In genomic region chr17:48998557-48999440, GRCh38 we compare ENCODE assay signal across 9 cellular contexts. TPM values are rescaled to one million over a fixed set of nuclear protein-coding genes. Genes with fewer than 3 reads are reported as not detected.
DNase-seq lines count a peak whose midpoint lies in the region; ATAC-seq and TF ChIP-seq lines count a peak whose summit lies in the region.
"Had no signal": no experiment of that assay in that cellular context is flagged by ENCODE, and none has a peak within 500 bp of the region (broad histone marks: within the 10 kb centered on the region; RNA-seq: fewer than 3 reads in every experiment).

No MANE protein-coding gene starts in this region.

- H3K27me3 Mint-ChIP-seq in Calu3 (ENCODE audit: unreplicated experiment) = peaks cover 100% of the 10 kb centered on the region
- H3K27me3 Mint-ChIP-seq in chondrocyte (ENCODE audit: low read depth) = peaks cover 10% of the 10 kb centered on the region
- peaks cover 53 to 88% of the 10 kb centered on the region in 2 donors for H3K27me3 Mint-ChIP-seq in natural killer cell treated with Interleukin-12 subunit alpha and Interleukin-12 subunit beta and Interleukin-15 and Interleukin-18, amount 100 ng/mL, for 72 hours

- CTCF ChIA-PET in Calu3 (lab: Charles Lee) = interaction anchor here (0.8 to 1.8 kb wide), 4 partner anchors 13 to 44 kb away, joined by 3 to 5 read pairs (median 4); no protein-coding TSS in a partner anchor

- ATAC-seq in natural killer cell treated with Interleukin-12 subunit alpha and Interleukin-12 subunit beta and Interleukin-15 and Interleukin-18, amount 100 ng/mL, for 72 hours = no peak
- ATAC-seq in GM21515 (IDR thresholded peaks at IDR 0.05; ENCODE audit: unreplicated experiment) (no peak), GM21723 (IDR thresholded peaks at IDR 0.05; ENCODE audit: unreplicated experiment) (no peak)

- no TSS peak for BruUV-seq in Calu3 (replicated peaks; lab: Mats Ljungman, UMichigan)

- H3K4me3 ChIP-seq in Jurkat, Clone E6-1 (ENCODE audit: low read length) = peak overlapping the region; percentile 76

- H3K9me3 Mint-ChIP-seq in Calu3 (ENCODE audit: low read depth, unreplicated experiment) (no peaks in the 10 kb centered on the region), chondrocyte (ENCODE audit: low read depth) (no peaks in the 10 kb centered on the region)
- H3K9me3 Mint-ChIP-seq in natural killer cell treated with Interleukin-12 subunit alpha and Interleukin-12 subunit beta and Interleukin-15 and Interleukin-18, amount 100 ng/mL, for 72 hours = no peaks in the 10 kb centered on the region

- DNase-seq in Calu3 (no peak), chondrocyte (ENCODE audit: low spot score) (no peak), NCI-H526 treated with DMSO at 0.1 percent for 48 hours (lab: John Stamatoyannopoulos, UW) (no peak), hepatic stellate cell (ENCODE audit: low spot score) (no peak)
- peak; percentile 53 for DNase-seq in Jurkat, Clone E6-1 (ENCODE audit: low read depth, low spot score)
- no peak for DNase-seq in natural killer cell treated with Interleukin-12 subunit alpha and Interleukin-12 subunit beta and Interleukin-15 and Interleukin-18, amount 100 ng/mL, for 72 hours (ENCODE audit: low spot score)
- DNase-seq: NCI-H1105 had no signal

- H3K27ac Mint-ChIP-seq in Calu3 (ENCODE audit: unreplicated experiment) (no peak overlapping the region), chondrocyte (ENCODE audit: unreplicated experiment) (peak overlapping the region; percentile 96)
- peak overlapping the region in 1 of 2 donors; percentile 39 for H3K27ac Mint-ChIP-seq in natural killer cell treated with Interleukin-12 subunit alpha and Interleukin-12 subunit beta and Interleukin-15 and Interleukin-18, amount 100 ng/mL, for 72 hours

- H3K4me1 Mint-ChIP-seq in Calu3 (ENCODE audit: low read depth, unreplicated experiment) (peaks cover 19% of the 10 kb centered on the region), chondrocyte (ENCODE audit: low read depth) (peaks cover 56% of the 10 kb centered on the region)
- H3K4me1 Mint-ChIP-seq in natural killer cell treated with Interleukin-12 subunit alpha and Interleukin-12 subunit beta and Interleukin-15 and Interleukin-18, amount 100 ng/mL, for 72 hours (ENCODE audit: low read depth in 2 of 2) = peaks cover 19 to 23% of the 10 kb centered on the region in 2 donors

- TF ChIP-seq CTCF in Calu3 (IDR thresholded peaks at IDR 0.05; ENCODE audit: unreplicated experiment) = no peak
- peak; percentile 50 for TF ChIP-seq CTCF in chondrocyte (IDR thresholded peaks at IDR 0.05)

- H3K4me3 Mint-ChIP-seq in Calu3 (ENCODE audit: low read depth, unreplicated experiment) = peak overlapping the region; percentile 78
- peak overlapping the region; percentile 93 for H3K4me3 Mint-ChIP-seq in chondrocyte (ENCODE audit: unreplicated experiment)
- peak overlapping the region; percentile 67 for H3K4me3 Mint-ChIP-seq in natural killer cell treated with Interleukin-12 subunit alpha and Interleukin-12 subunit beta and Interleukin-15 and Interleukin-18, amount 100 ng/mL, for 72 hours

- intact Hi-C loops in Calu3 (cut with micrococcal nuclease; ENCODE audit: unreplicated experiment) = no loop called here

- H3K36me3 Mint-ChIP-seq in Calu3 (ENCODE audit: insufficient read depth, unreplicated experiment) = peaks cover 24% of the 10 kb centered on the region
- peaks cover 3% of the 10 kb centered on the region for H3K36me3 Mint-ChIP-seq in chondrocyte (ENCODE audit: low read depth)
- H3K36me3 Mint-ChIP-seq in natural killer cell treated with Interleukin-12 subunit alpha and Interleukin-12 subunit beta and Interleukin-15 and Interleukin-18, amount 100 ng/mL, for 72 hours = no peaks in the 10 kb centered on the region

RNA-seq across cellular contexts. Expression of gene IGF2BP1, which starts 1.6 kb away (rescaled TPM):
- 14.4 and 17.6 TPM in 2 replicates for total RNA-seq in Calu3 (2022)
- 29.5 TPM for polyA plus RNA-seq in Jurkat, Clone E6-1 (2012; ENCODE audit: insufficient read depth, insufficient read length)
- 47.1 to 60.0 TPM (median 57.6 TPM) in 3 replicates for total RNA-seq in chondrocyte
- under 1 TPM in 1 of 2 donors, not detected in 1; 0.55 TPM for total RNA-seq in natural killer cell treated with Interleukin-12 subunit alpha and Interleukin-12 subunit beta and Interleukin-15 and Interleukin-18, amount 100 ng/mL, for 72 hours

RNA-seq across cellular contexts. Expression of gene GIP, which starts 30.4 kb away (rescaled TPM):
- not detected in 2 replicates for total RNA-seq in Calu3 (2022)
- not detected for polyA plus RNA-seq in Jurkat, Clone E6-1 (2012; ENCODE audit: insufficient read depth, insufficient read length)
- not detected in 3 replicates for total RNA-seq in chondrocyte
- not detected for total RNA-seq in natural killer cell treated with Interleukin-12 subunit alpha and Interleukin-12 subunit beta and Interleukin-15 and Interleukin-18, amount 100 ng/mL, for 72 hours

RNA-seq across cellular contexts. Expression of gene SNF8, which starts 54.2 kb away (rescaled TPM):
- total RNA-seq in Calu3 (2022) (198 and 213 TPM in 2 replicates), chondrocyte (123 to 147 TPM (median 126 TPM) in 3 replicates)
- polyA plus RNA-seq in Jurkat, Clone E6-1 (2012; ENCODE audit: insufficient read depth, insufficient read length) = 176 TPM
- total RNA-seq in natural killer cell treated with Interleukin-12 subunit alpha and Interleukin-12 subunit beta and Interleukin-15 and Interleukin-18, amount 100 ng/mL, for 72 hours = 100 to 1,000 TPM; 116 to 148 TPM
